11 cellular contexts compared by ENCODE assay signal in genomic region chr13:114108894-114109293, GRCh38. TPM values are rescaled to one million over a fixed set of nuclear protein-coding genes. Genes with fewer than 3 reads are reported as not detected.
DNase-seq lines count a peak whose midpoint lies in the region; ATAC-seq, FAIRE-seq and TF ChIP-seq lines count a peak whose summit lies in the region.
"Had no signal": no experiment of that assay in that cellular context is flagged by ENCODE, and none has a peak within 500 bp of the region (broad histone marks: within the 10 kb centered on the region; RNA-seq: fewer than 3 reads in every experiment).

No MANE protein-coding gene starts in this region.

- peaks cover 68% of the 10 kb centered on the region for H3K4me1 Mint-ChIP-seq in activated naive CD8-positive, alpha-beta T cell treated with anti-CD3 and anti-CD28 coated beads for 36 hours
- H3K4me1 Mint-ChIP-seq in natural killer cell: peaks cover 72 to 86% of the 10 kb centered on the region in 2 donors

- H3K36me3 ChIP-seq in left ventricle myocardium inferior (no peaks in the 10 kb centered on the region), uterus (no peaks in the 10 kb centered on the region)
- H3K36me3 ChIP-seq: BE2C had no signal

- ATAC-seq in natural killer cell: no peak

- H3K36me3 Mint-ChIP-seq in activated naive CD8-positive, alpha-beta T cell treated with anti-CD3 and anti-CD28 coated beads for 36 hours: peaks cover 23% of the 10 kb centered on the region
- H3K36me3 Mint-ChIP-seq in natural killer cell: no peaks in the 10 kb centered on the region

- DNase-seq in cardiac septum (ENCODE audit: low spot score): peak; percentile 61
- no peak for DNase-seq in left ventricle myocardium inferior
- no peak for DNase-seq in activated naive CD8-positive, alpha-beta T cell treated with anti-CD3 and anti-CD28 coated beads for 36 hours
- no peak for DNase-seq in natural killer cell
- peak; percentile 9 to 10 for DNase-seq in uterus
- DNase-seq in HuH-7.5 (ENCODE audit: low spot score): no peak
- no peak for DNase-seq in H54 (ENCODE audit: insufficient read length, low spot score)
- DNase-seq in NCI-H128 (lab: John Stamatoyannopoulos, UW; ENCODE audit: unreplicated experiment): no peak
- DNase-seq: cortex of kidney, NCI-H524 treated with DMSO at 0.1 percent for 48 hours had no signal

- no peak for FAIRE-seq in H54 (lab: Jason Lieb, UNC)

- peaks cover 3% of the 10 kb centered on the region for H3K9me3 Mint-ChIP-seq in activated naive CD8-positive, alpha-beta T cell treated with anti-CD3 and anti-CD28 coated beads for 36 hours
- H3K9me3 Mint-ChIP-seq in natural killer cell: no peaks in the 10 kb centered on the region

- H3K27me3 Mint-ChIP-seq in activated naive CD8-positive, alpha-beta T cell treated with anti-CD3 and anti-CD28 coated beads for 36 hours: no peaks in the 10 kb centered on the region
- H3K27me3 Mint-ChIP-seq in natural killer cell (ENCODE audit: low read depth in 2 of 2): no peaks in the 10 kb centered on the region

- peak overlapping the region; percentile 96 for H3K27ac Mint-ChIP-seq in activated naive CD8-positive, alpha-beta T cell treated with anti-CD3 and anti-CD28 coated beads for 36 hours
- H3K27ac Mint-ChIP-seq in natural killer cell: peak overlapping the region; percentile 95 to 100

- H3K27me3 ChIP-seq in left ventricle myocardium inferior (ENCODE audit: low read depth) (no peaks in the 10 kb centered on the region), uterus (no peaks in the 10 kb centered on the region)
- H3K27me3 ChIP-seq: BE2C had no signal

- intact Hi-C loops in cardiac septum (cut with DNase I): no loop called here
- intact Hi-C loops in left ventricle myocardium inferior (cut with micrococcal nuclease): no loop called here
- intact Hi-C loops in natural killer cell (cut with micrococcal nuclease): loop anchor here (5.0 kb wide), 1 partner anchor 33 kb away; no protein-coding TSS in a partner anchor
- intact Hi-C loops in uterus (cut with DNase I; ENCODE audit: low total_unique reads): no loop called here

- TF ChIP-seq POLR2A in uterus (IDR thresholded peaks at IDR 0.05): no peak
- no peak for TF ChIP-seq POLR2A in H54 (IDR thresholded peaks at IDR 0.05; ENCODE audit: low read depth, low read length)

- H3K9me3 ChIP-seq in left ventricle myocardium inferior (replicated peaks): no peaks in the 10 kb centered on the region
- no peaks in the 10 kb centered on the region for H3K9me3 ChIP-seq in uterus
- H3K9me3 ChIP-seq: BE2C had no signal

- TF ChIP-seq CTCF in left ventricle myocardium inferior (IDR thresholded peaks at IDR 0.05; ENCODE audit: borderline replicate concordance) (no peak), natural killer cell (IDR thresholded peaks at IDR 0.05) (no peak), uterus (IDR thresholded peaks at IDR 0.05) (no peak)

- H3K27ac ChIP-seq in left ventricle myocardium inferior (replicated peaks) (no peak overlapping the region), uterus (no peak overlapping the region)

- H3K4me1 ChIP-seq in left ventricle myocardium inferior (peaks cover 36% of the 10 kb centered on the region), uterus (no peaks in the 10 kb centered on the region)

- H3K4me3 ChIP-seq in left ventricle myocardium inferior (no peak overlapping the region), uterus (no peak overlapping the region)

- peak overlapping the region; percentile 84 for H3K4me3 Mint-ChIP-seq in activated naive CD8-positive, alpha-beta T cell treated with anti-CD3 and anti-CD28 coated beads for 36 hours
- peak overlapping the region; percentile 86 for H3K4me3 Mint-ChIP-seq in natural killer cell

RNA-seq across cellular contexts. Expression of gene RASA3, which starts 23.5 kb away (rescaled TPM):
- total RNA-seq in cardiac septum (9.7 TPM), left ventricle myocardium inferior (9.5 TPM), natural killer cell (100 to 1,000 TPM; 252 to 277 (median 274) TPM), uterus (10 to 100 TPM in 3 of 4 donors, 1 to 10 TPM in 1; 8.5 to 31.6 (median 17.2) TPM)
- total RNA-seq in activated naive CD8-positive, alpha-beta T cell treated with anti-CD3 and anti-CD28 coated beads for 36 hours: 10 to 100 TPM; 25.6 to 26.5 TPM

Comparison
In these comparisons a context has a peak if more than half of its experiments do, and no peak if none do; other contexts are left out.
1. DNase-seq: peak in cardiac septum (single experiment) and uterus (2 of 2); none in left ventricle myocardium inferior (single experiment), activated naive CD8-positive, alpha-beta T cell treated with anti-CD3 and anti-CD28 coated beads for 36 hours (single experiment), natural killer cell (single experiment), HuH-7.5 (single experiment), H54 (single experiment) and NCI-H128 (single experiment).
2. RNA of gene RASA3, which starts 23.5 kb away (total RNA-seq): 252 to 277 TPM in natural killer cell; 25.6 to 26.5 TPM in activated naive CD8-positive, alpha-beta T cell treated with anti-CD3 and anti-CD28 coated beads for 36 hours, 8.5 to 31.6 TPM in uterus, 9.7 TPM in cardiac septum (single experiment) and 9.5 TPM in left ventricle myocardium inferior (single experiment); every median in the first group is over 4 times any median in the second.